8 cellular contexts compared by ENCODE assay signal in the genomic region with DNA sequence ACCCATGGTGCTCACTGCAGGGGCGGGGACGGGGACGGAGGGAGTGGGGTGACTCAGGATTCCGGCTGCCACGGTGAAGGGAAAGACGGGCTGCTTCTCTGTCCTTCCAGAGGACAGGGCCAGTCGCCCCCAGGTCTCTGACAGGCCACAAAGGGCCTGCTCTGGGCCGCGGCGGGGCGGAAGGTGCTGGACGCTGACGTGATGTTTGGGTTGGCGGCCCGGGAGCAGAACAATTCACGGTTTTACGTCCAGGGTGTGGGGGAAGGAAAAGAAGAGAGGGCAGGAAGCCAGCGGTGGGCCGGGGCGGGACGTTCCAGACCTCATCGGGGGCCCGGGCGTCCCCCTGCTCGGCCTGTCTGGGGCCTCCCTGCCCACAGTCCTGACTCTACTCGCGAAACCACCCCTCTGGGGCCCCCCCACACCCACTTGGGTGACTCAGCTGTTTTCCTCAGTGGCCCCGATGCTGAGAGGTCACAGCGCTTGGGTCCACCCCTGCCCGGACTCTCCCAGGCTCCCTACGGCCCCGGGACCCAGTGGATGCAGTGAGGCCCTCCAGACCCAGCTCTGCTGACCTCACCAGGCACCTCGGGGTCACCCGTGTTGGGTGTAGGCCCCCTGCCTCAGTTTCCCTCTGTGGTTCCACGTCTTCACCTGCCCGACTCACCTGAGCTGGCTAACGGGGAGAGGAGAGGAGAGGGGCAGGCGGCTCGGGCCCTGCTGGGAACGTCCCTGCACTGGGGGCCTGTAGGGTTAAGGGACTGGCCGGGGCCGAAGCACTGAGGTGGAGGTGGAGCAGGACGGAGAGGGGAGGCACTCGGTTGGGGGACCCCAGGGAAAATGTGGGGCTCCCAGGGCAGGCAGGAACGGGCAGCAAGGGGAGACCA. TPM values are rescaled to one million over a fixed set of nuclear protein-coding genes. Genes with fewer than 3 reads are reported as not detected.
DNase-seq lines count a peak whose midpoint lies in the region; ATAC-seq, FAIRE-seq and TF ChIP-seq lines count a peak whose summit lies in the region.

No MANE protein-coding gene starts in this region.

- H2AFZ ChIP-seq in endothelial cell of umbilical vein (ENCODE audit: low read depth, low read length) (peak overlapping the region; percentile 12), neural cell (ENCODE audit: low read depth, low read length) (no peak overlapping the region)

- TSS peak; percentile 56 for BruUV-seq in endothelial cell of umbilical vein (replicated peaks; lab: Mats Ljungman, UMichigan)

- TF ChIP-seq CTCF in BJ (IDR thresholded peaks at IDR 0.05; ENCODE audit: insufficient read depth, low read depth, low read length), result no peak
- no peak for TF ChIP-seq CTCF in endothelial cell of umbilical vein (IDR thresholded peaks at IDR 0.05; ENCODE audit: extremely low read depth in 1 of 2, insufficient read depth in 1 of 2, low read depth in 1 of 2, low read length in 2 of 2)
- TF ChIP-seq CTCF in neural cell (IDR thresholded peaks at IDR 0.05; ENCODE audit: poor library complexity, severe bottlenecking), result no peak
- TF ChIP-seq CTCF in upper lobe of right lung (IDR thresholded peaks at IDR 0.05), result no peak

- H3K4me1 ChIP-seq in endothelial cell of umbilical vein (ENCODE audit: control insufficient read depth, extremely low read depth, insufficient read depth, low read length) (peaks cover 28% of the 10 kb centered on the region), upper lobe of right lung (peaks cover 27% of the 10 kb centered on the region)

- FAIRE-seq in endothelial cell of umbilical vein (lab: Jason Lieb, UNC) (peak; percentile 92), H54 (lab: Jason Lieb, UNC) (no peak)

- H3K9me2 ChIP-seq in neural cell (ENCODE audit: insufficient read depth, low read length), result no peaks in the 10 kb centered on the region

- dilution Hi-C loops in endothelial cell of umbilical vein (cut with MboI; ENCODE audit: extremely low pct_ligation_motif_present, low sequenced_read_pairs), result no loop called here

- H3K27ac ChIP-seq in endothelial cell of umbilical vein (ENCODE audit: insufficient read depth, low read depth, low read length), result peak overlapping the region; percentile 98
- peak overlapping the region; percentile 20 for H3K27ac ChIP-seq in neural cell (ENCODE audit: low read length)
- H3K27ac ChIP-seq in upper lobe of right lung, result peak overlapping the region; percentile 85

- CTCF ChIA-PET in BJ (lab: Yijun Ruan, JAX), result interaction anchor here (0.7 to 4.2 kb wide), 8 partner anchors 20 to 37 kb away, joined by 3 to 19 read pairs (median 4); a partner anchor contains a TSS
- CTCF ChIA-PET in endothelial cell of umbilical vein (lab: Charles Lee), result interaction anchor here (1.4 to 7.6 kb wide), 5 partner anchors 13 to 29 kb away, joined by 3 to 66 read pairs (median 10); a partner anchor contains a TSS

- peaks cover 11% of the 10 kb centered on the region for H3K79me2 ChIP-seq in endothelial cell of umbilical vein (ENCODE audit: control insufficient read depth, insufficient read depth, low read length)
- H3K79me2 ChIP-seq in neural cell (replicated peaks; ENCODE audit: insufficient read depth, low read length), result no peaks in the 10 kb centered on the region

- peak overlapping the region; percentile 58 for H3K4me2 ChIP-seq in endothelial cell of umbilical vein (ENCODE audit: insufficient read depth, low read length)
- H3K4me2 ChIP-seq in neural cell (ENCODE audit: low read length), result no peak overlapping the region

- intact Hi-C loops in endothelial cell of umbilical vein (cut with micrococcal nuclease), result loop anchor here (1.0 to 5.0 kb wide), 3 partner anchors 12 to 99 kb away; a partner anchor contains a TSS
- intact Hi-C loops in upper lobe of right lung (cut with DNase I), result no loop called here

- no peaks in the 10 kb centered on the region for H3K9me1 ChIP-seq in endothelial cell of umbilical vein (replicated peaks; ENCODE audit: control insufficient read depth, extremely low read depth, insufficient read depth, low read length)

- peak; percentile 50 for ATAC-seq in upper lobe of right lung
- ATAC-seq in GM19395 (IDR thresholded peaks at IDR 0.05; ENCODE audit: unreplicated experiment), result no peak

- TF ChIP-seq EP300 in neural cell (conservative IDR thresholded peaks at IDR 0.05; ENCODE audit: poor library complexity, severe bottlenecking), result no peak

- peaks cover 1% of the 10 kb centered on the region for H3K36me3 ChIP-seq in BJ (ENCODE audit: control insufficient read depth, insufficient read depth, low read length)
- no peaks in the 10 kb centered on the region for H3K36me3 ChIP-seq in endothelial cell of umbilical vein (ENCODE audit: control insufficient read depth in 2 of 2, extremely low read depth in 1 of 2, insufficient read depth in 2 of 2, low read length in 2 of 2)
- no peaks in the 10 kb centered on the region for H3K36me3 ChIP-seq in neural cell (ENCODE audit: insufficient read depth, low read length)
- peaks cover 1% of the 10 kb centered on the region for H3K36me3 ChIP-seq in upper lobe of right lung

- H3K4me3 ChIP-seq in BJ (ENCODE audit: low read depth, low read length), result peak overlapping the region; percentile 33
- H3K4me3 ChIP-seq in endothelial cell of umbilical vein (replicated peaks in 1 of 3; ENCODE audit: insufficient read depth in 1 of 3, low read depth in 1 of 3, low read length in 3 of 3), result peak overlapping the region in 2 of 3 experiments; percentile 4 to 15
- H3K4me3 ChIP-seq in neural cell (ENCODE audit: low read length), result peak overlapping the region; percentile 37
- H3K4me3 ChIP-seq in upper lobe of right lung, result peak overlapping the region; percentile 26

- H3F3A ChIP-seq in neural cell (ENCODE audit: insufficient read depth, low read length, poor library complexity, severe bottlenecking), result no peaks in the 10 kb centered on the region

- no peaks in the 10 kb centered on the region for H4K20me1 ChIP-seq in endothelial cell of umbilical vein (replicated peaks; ENCODE audit: control insufficient read depth, extremely low read depth, insufficient read depth, low read length)
- no peaks in the 10 kb centered on the region for H4K20me1 ChIP-seq in neural cell (ENCODE audit: insufficient read depth)

- H3K27me3 ChIP-seq in BJ (ENCODE audit: control insufficient read depth, insufficient read depth, low read length), result no peaks in the 10 kb centered on the region
- H3K27me3 ChIP-seq in endothelial cell of umbilical vein (ENCODE audit: control insufficient read depth in 2 of 2, insufficient read depth in 2 of 2, low read length in 2 of 2), result no peaks in the 10 kb centered on the region
- no peaks in the 10 kb centered on the region for H3K27me3 ChIP-seq in neural cell (ENCODE audit: insufficient read depth, low read depth, low read length)
- no peaks in the 10 kb centered on the region for H3K27me3 ChIP-seq in upper lobe of right lung

- peak; percentile 36 for DNase-seq in BJ (ENCODE audit: low read depth)
- DNase-seq in UCSD-AML1 (lab: John Stamatoyannopoulos, UW; ENCODE audit: unreplicated experiment), result peak; percentile 39
- peak; percentile 84 for DNase-seq in endothelial cell of umbilical vein (ENCODE audit: low read depth, low spot score)
- peak; percentile 75 for DNase-seq in upper lobe of right lung
- DNase-seq in LoVo (ENCODE audit: low spot score), result no peak
- no peak for DNase-seq in H54 (ENCODE audit: insufficient read length, low spot score)

- TF ChIP-seq POLR2A in endothelial cell of umbilical vein (IDR thresholded peaks at IDR 0.05; ENCODE audit: low read depth, low read length) (peak; percentile 45), H54 (IDR thresholded peaks at IDR 0.05; ENCODE audit: low read depth, low read length) (no peak)

- POLR2A ChIA-PET in BJ (lab: Charles Lee), result no interaction called here
- POLR2A ChIA-PET in endothelial cell of umbilical vein (lab: Charles Lee), result interaction anchor here (1.1 to 2.0 kb wide), 3 partner anchors 11 to 26 kb away, joined by 3 to 8 read pairs (median 6); no protein-coding TSS in a partner anchor

- no peak for TF ChIP-seq RAD21 in neural cell (conservative IDR thresholded peaks at IDR 0.05)

- H3K9ac ChIP-seq in endothelial cell of umbilical vein (replicated peaks; ENCODE audit: extremely low read depth, insufficient read depth, low read length), result peak overlapping the region; percentile 87
- H3K9ac ChIP-seq in neural cell (ENCODE audit: low read length), result peak overlapping the region; percentile 42

- H3K9me3 ChIP-seq in endothelial cell of umbilical vein (replicated peaks; ENCODE audit: control insufficient read depth, insufficient read depth, low read length), result no peaks in the 10 kb centered on the region
- H3K9me3 ChIP-seq in neural cell (ENCODE audit: low read length), result no peaks in the 10 kb centered on the region
- no peaks in the 10 kb centered on the region for H3K9me3 ChIP-seq in upper lobe of right lung

RNA-seq across cellular contexts. Expression of a gene that starts 29.2 kb away (rescaled TPM):
- polyA plus RNA-seq in BJ (2011; rRNA removed) (14.2 and 35.3 TPM in 2 replicates), endothelial cell of umbilical vein (31.6 and 37.4 TPM in 2 replicates), neural cell (7.0 and 7.1 TPM in 2 replicates)
- polyA minus RNA-seq in BJ (2011; rRNA and poly(A)+ RNA removed), result 68.9 and 70.9 TPM in 2 replicates
- total RNA-seq in endothelial cell of umbilical vein (79.5 and 82.2 TPM in 2 replicates), upper lobe of right lung (42.1 TPM)
- 21.9 and 29.3 TPM in 2 replicates for polyA plus RNA-seq in endothelial cell of umbilical vein (2011; cell fraction: cytosol; rRNA removed)
- 26.6 and 29.6 TPM in 2 replicates for polyA plus RNA-seq in endothelial cell of umbilical vein (2011; cell fraction: nucleus; rRNA removed)
- 39.9 and 60.9 TPM in 2 replicates for polyA plus RNA-seq in endothelial cell of umbilical vein (2012)
- polyA minus RNA-seq in endothelial cell of umbilical vein (41.3 and 47.5 TPM in 2 replicates), neural cell (32.6 and 35.3 TPM in 2 replicates)
- 22.0 TPM for polyA minus RNA-seq in endothelial cell of umbilical vein (2011; cell fraction: cytosol; rRNA and poly(A)+ RNA removed)
- 18.5 and 24.7 TPM in 2 replicates for polyA minus RNA-seq in endothelial cell of umbilical vein (2011; cell fraction: nucleus; rRNA and poly(A)+ RNA removed)

RNA-seq across cellular contexts. Expression of a gene that starts 37.1 kb away (rescaled TPM):
- polyA plus RNA-seq in BJ (2011; rRNA removed), result not detected in 2 replicates
- polyA minus RNA-seq in BJ (2011; rRNA and poly(A)+ RNA removed), result not detected in 2 replicates
- not detected in 2 replicates for total RNA-seq in endothelial cell of umbilical vein
- 0.10 TPM in 1 of 2 replicates, not detected in the other for polyA plus RNA-seq in endothelial cell of umbilical vein
- not detected in 2 replicates for polyA plus RNA-seq in endothelial cell of umbilical vein (2011; cell fraction: cytosol; rRNA removed)
- not detected in 2 replicates for polyA plus RNA-seq in endothelial cell of umbilical vein (2011; cell fraction: nucleus; rRNA removed)
- not detected in 2 replicates for polyA plus RNA-seq in endothelial cell of umbilical vein (2012)
- not detected in 2 replicates for polyA minus RNA-seq in endothelial cell of umbilical vein
- polyA minus RNA-seq in endothelial cell of umbilical vein (2011; cell fraction: cytosol; rRNA and poly(A)+ RNA removed), result 7.7 TPM
- polyA minus RNA-seq in endothelial cell of umbilical vein (2011; cell fraction: nucleus; rRNA and poly(A)+ RNA removed), result not detected in 2 replicates
- 0.15 TPM in 1 of 2 replicates, not detected in the other for polyA plus RNA-seq in neural cell
- polyA minus RNA-seq in neural cell, result 0.24 and 0.35 TPM in 2 replicates
- total RNA-seq in upper lobe of right lung, result 23.0 TPM

RNA-seq across cellular contexts. Expression of a gene that starts 44.4 kb away (rescaled TPM):
- polyA plus RNA-seq in BJ (2011; rRNA removed), result 9.3 and 13.8 TPM in 2 replicates
- polyA minus RNA-seq in BJ (2011; rRNA and poly(A)+ RNA removed), result 5.2 and 9.1 TPM in 2 replicates
- total RNA-seq in endothelial cell of umbilical vein, result 36.1 and 36.4 TPM in 2 replicates
- 29.7 and 31.8 TPM in 2 replicates for polyA plus RNA-seq in endothelial cell of umbilical vein
- 17.9 and 20.7 TPM in 2 replicates for polyA plus RNA-seq in endothelial cell of umbilical vein (2011; cell fraction: cytosol; rRNA removed)
- polyA plus RNA-seq in endothelial cell of umbilical vein (2011; cell fraction: nucleus; rRNA removed), result 41.8 and 42.0 TPM in 2 replicates
- polyA plus RNA-seq in endothelial cell of umbilical vein (2012), result 21.8 and 23.9 TPM in 2 replicates
- 15.8 and 18.3 TPM in 2 replicates for polyA minus RNA-seq in endothelial cell of umbilical vein
- polyA minus RNA-seq in endothelial cell of umbilical vein (2011; cell fraction: cytosol; rRNA and poly(A)+ RNA removed), result 17.1 TPM
- polyA minus RNA-seq in endothelial cell of umbilical vein (2011; cell fraction: nucleus; rRNA and poly(A)+ RNA removed), result 8.3 and 17.3 TPM in 2 replicates
- 21.4 and 26.6 TPM in 2 replicates for polyA plus RNA-seq in neural cell
- 28.5 and 33.8 TPM in 2 replicates for polyA minus RNA-seq in neural cell
- 24.3 TPM for total RNA-seq in upper lobe of right lung

Comparison
In these comparisons a context has a peak if more than half of its experiments do, and no peak if none do; other contexts are left out.
1. DNase-seq: peak in BJ (single experiment), UCSD-AML1 (single experiment), endothelial cell of umbilical vein (single experiment) and upper lobe of right lung (single experiment); none in LoVo (single experiment) and H54 (single experiment).
2. H3K27ac ChIP-seq: peak in every context shown above with its lines; median percentile 98 in endothelial cell of umbilical vein; 85 in upper lobe of right lung; 20 in neural cell.
3. Peak in every context shown above with its lines, with median percentiles within 50 percentile points of each other: H3K4me3 ChIP-seq.